ENCODE assay signal across 8 cellular contexts in the genomic region with DNA sequence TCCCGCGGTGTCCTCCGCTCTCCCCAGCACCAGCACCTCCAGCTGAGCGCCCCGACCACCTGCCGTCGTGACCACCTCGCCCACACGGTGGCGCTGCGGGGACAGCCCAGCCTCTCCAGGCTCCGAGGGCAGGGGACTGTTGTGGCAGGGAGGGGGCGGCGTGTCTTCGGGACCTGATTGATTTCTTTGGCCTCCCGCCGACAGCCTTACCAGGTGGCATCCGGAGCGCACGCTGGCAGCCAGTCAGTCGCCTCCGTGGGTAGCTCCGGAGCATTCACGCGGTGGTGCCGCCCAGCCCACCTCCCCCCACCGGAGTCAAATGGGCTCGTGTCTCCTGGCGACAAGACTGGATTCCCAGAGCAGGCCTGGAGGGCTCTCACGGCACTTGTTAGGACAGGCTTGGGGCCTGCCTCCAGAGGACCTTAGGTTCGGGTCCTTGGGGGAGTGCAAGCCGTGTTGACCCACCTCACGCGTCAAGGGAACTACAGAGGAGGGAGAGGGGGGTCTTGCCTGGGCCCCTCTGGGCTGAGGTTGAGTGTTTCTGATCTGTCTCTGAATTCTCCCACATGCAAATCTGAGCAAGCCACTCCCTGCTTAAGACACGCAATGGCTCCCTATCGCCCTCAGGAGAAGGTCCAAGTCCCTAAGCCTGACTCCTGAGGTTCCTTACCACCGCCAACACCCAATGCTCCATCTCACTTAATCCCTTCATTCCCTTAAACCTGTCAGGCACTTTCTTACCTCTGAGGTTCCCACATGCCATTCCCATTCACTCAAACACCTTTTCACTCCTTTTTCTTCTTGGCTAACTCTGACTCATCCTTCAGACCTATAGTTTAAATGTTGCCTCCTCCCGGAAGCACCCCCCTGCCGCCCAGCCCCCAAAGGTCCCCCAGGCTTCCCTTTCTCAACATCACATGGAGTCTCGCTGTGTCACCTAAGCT. TPM values are rescaled to one million over a fixed set of nuclear protein-coding genes. Genes with fewer than 3 reads are reported as not detected.
A peak's percentile ranks its signal among the peaks of the same experiment; 100 is the strongest.
DNase-seq lines count a peak whose midpoint lies in the region; ATAC-seq, FAIRE-seq and TF ChIP-seq lines count a peak whose summit lies in the region.

No MANE protein-coding gene starts in this region.

- H3K27me3 ChIP-seq in Loucy (ENCODE audit: insufficient read depth, low read length, poor library complexity, severe bottlenecking) (no peaks in the 10 kb centered on the region), ovary (no peaks in the 10 kb centered on the region), thoracic aorta (replicated peaks; ENCODE audit: insufficient read depth) (no peaks in the 10 kb centered on the region)

- in situ Hi-C loops in SK-MEL-5 (cut with HindIII; ENCODE audit: low pct_unique_long_range_greater_than_20kb, low sequenced_read_pairs), result no loop called here

- no peaks in the 10 kb centered on the region for H3F3A ChIP-seq in Loucy (ENCODE audit: low read depth)

- H3K9me3 ChIP-seq in Loucy (ENCODE audit: insufficient read depth, low read depth, low read length) (no peaks in the 10 kb centered on the region), ovary (no peaks in the 10 kb centered on the region), thoracic aorta (no peaks in the 10 kb centered on the region)

- no peak for DNase-seq in AG09319 (ENCODE audit: extremely low read depth, low read depth)
- peak; percentile 70 for DNase-seq in GM19239 (ENCODE audit: insufficient read length, low spot score)
- peak; percentile 76 for DNase-seq in SK-MEL-5 (ENCODE audit: low read depth, low spot score)
- peak; percentile 70 for DNase-seq in activated naive CD4-positive, alpha-beta T cell treated with Interleukin-2 at 50 U/mL for 16 hours
- peak; percentile 94 for DNase-seq in glutamatergic neuron
- peak; percentile 78 to 89 (median 85) for DNase-seq in ovary
- DNase-seq in thoracic aorta (ENCODE audit: low spot score), result peak; percentile 47

- no peak overlapping the region for H3K9ac ChIP-seq in Loucy (ENCODE audit: low read depth, low read length, poor library complexity, severe bottlenecking)

- peaks cover 10% of the 10 kb centered on the region for H3K4me1 ChIP-seq in Loucy (ENCODE audit: insufficient read depth, low read length, poor library complexity, severe bottlenecking)
- no peaks in the 10 kb centered on the region for H3K4me1 ChIP-seq in ovary (ENCODE audit: insufficient read depth)
- H3K4me1 ChIP-seq in thoracic aorta (ENCODE audit: control insufficient read depth in 1 of 2, low read depth in 2 of 2), result peaks cover 4 to 21% of the 10 kb centered on the region in 2 donors

- H3K36me3 Mint-ChIP-seq in glutamatergic neuron (ENCODE audit: unreplicated experiment), result no peaks in the 10 kb centered on the region

- ATAC-seq in thoracic aorta (ENCODE audit: insufficient number of reproducible peaks, low FRiP score, low read depth), result no peak

- peak; percentile 83 for TF ChIP-seq CTCF in AG09319 (IDR thresholded peaks at IDR 0.05; ENCODE audit: low read depth, low read length)
- peak; percentile 76 for TF ChIP-seq CTCF in Loucy (conservative IDR thresholded peaks at IDR 0.05; ENCODE audit: low read length)
- peak; percentile 91 for TF ChIP-seq CTCF in glutamatergic neuron (IDR thresholded peaks at IDR 0.05; ENCODE audit: partially characterized antibody, unreplicated experiment)
- TF ChIP-seq CTCF in ovary (IDR thresholded peaks at IDR 0.05), result peak; percentile 85 to 95 (median 94)
- TF ChIP-seq CTCF in thoracic aorta (IDR thresholded peaks at IDR 0.05), result peak; percentile 97

- no peaks in the 10 kb centered on the region for H3K79me2 ChIP-seq in Loucy (ENCODE audit: insufficient read depth, low read length)

- H2AFZ ChIP-seq in Loucy (ENCODE audit: low read length), result no peak overlapping the region

- peak; percentile 80 for FAIRE-seq in GM19239 (lab: Jason Lieb, UNC)

- H3K27ac Mint-ChIP-seq in glutamatergic neuron (ENCODE audit: unreplicated experiment), result no peak overlapping the region

- TF ChIP-seq POLR2A in ovary (IDR thresholded peaks at IDR 0.05), result no peak

- H3K36me3 ChIP-seq in Loucy (ENCODE audit: insufficient read depth, low read length) (no peaks in the 10 kb centered on the region), ovary (no peaks in the 10 kb centered on the region), thoracic aorta (no peaks in the 10 kb centered on the region)

- H3K4me1 Mint-ChIP-seq in glutamatergic neuron (ENCODE audit: low read depth, unreplicated experiment), result peaks cover 2% of the 10 kb centered on the region

- peak overlapping the region; percentile 60 for H3K4me3 Mint-ChIP-seq in glutamatergic neuron (ENCODE audit: unreplicated experiment)

- no peaks in the 10 kb centered on the region for H4K20me1 ChIP-seq in Loucy (ENCODE audit: insufficient read depth, low read length, poor library complexity, severe bottlenecking)

- peaks cover 3% of the 10 kb centered on the region for H3K9me3 Mint-ChIP-seq in glutamatergic neuron (ENCODE audit: unreplicated experiment)

- H3K27me3 Mint-ChIP-seq in glutamatergic neuron (ENCODE audit: unreplicated experiment), result peaks cover 16% of the 10 kb centered on the region

- intact Hi-C loops in ovary (cut with DNase I), result loop anchor here in 3 of 4 donors (2.0 to 10.0 kb wide), 6 partner anchors 54 to 456 kb away; no protein-coding TSS in a partner anchor

- H3K27ac ChIP-seq in ovary (no peak overlapping the region), thoracic aorta (no peak overlapping the region)

- peak overlapping the region; percentile 48 for H3K4me2 ChIP-seq in Loucy (ENCODE audit: low read depth, low read length, poor library complexity, severe bottlenecking)

- H3K9me2 ChIP-seq in Loucy (replicated peaks; ENCODE audit: low read depth, low read length), result no peaks in the 10 kb centered on the region

- peak overlapping the region; percentile 2 for H3K4me3 ChIP-seq in Loucy (ENCODE audit: low read length, poor library complexity, severe bottlenecking)
- H3K4me3 ChIP-seq in ovary, result peak overlapping the region; percentile 16
- H3K4me3 ChIP-seq in thoracic aorta, result peak overlapping the region; percentile 65

- no peak for TF ChIP-seq EP300 in ovary (IDR thresholded peaks at IDR 0.05)

- whole genome bisulfite sequencing in ovary, 3 donors, result 17 to 20% (median 19%) methylated on average over 35 to 40 of the region's 40 CpGs

RNA-seq across cellular contexts. Expression of gene GGTA1, which starts 51.2 kb away (rescaled TPM):
- total RNA-seq in SK-MEL-5 (2014; rRNA removed; shearing (Covaris generic)), result not detected in 2 replicates
- not detected in 2 replicates for polyA plus RNA-seq in SK-MEL-5 (2015; cell fraction: cytosol; rRNA removed)
- polyA plus RNA-seq in SK-MEL-5 (2015; cell fraction: nucleus; rRNA removed), result not detected in 2 replicates
- total RNA-seq in glutamatergic neuron (ENCODE audit: unreplicated experiment) (not detected), ovary (1 to 10 TPM in 6 of 7 donors, under 1 TPM in 1; 0.38 to 3.2 (median 2.2) TPM), thoracic aorta (100 to 1,000 TPM in 1 of 2 donors, 10 to 100 TPM in 1; 55.1 to 102 TPM)
- 10 to 100 TPM in 1 of 2 donors, 1 to 10 TPM in 1; 3.7 to 33.1 TPM for polyA plus RNA-seq in ovary

Comparison
In these comparisons a context has a peak if more than half of its experiments do, and no peak if none do; other contexts are left out.
1. H3K4me3 ChIP-seq: peak in every context shown above with its lines; median percentile 65 in thoracic aorta; 16 in ovary; 2 in Loucy.
2. RNA of gene GGTA1, which starts 51.2 kb away (total RNA-seq): 55.1 to 102 TPM in thoracic aorta; 0.38 to 3.2 TPM in ovary, not detected in SK-MEL-5 and not detected in glutamatergic neuron (single experiment); every median in the first group is over 10 times any median in the second.
3. Peak in every context shown above with its lines, with median percentiles within 50 percentile points of each other: CTCF ChIP-seq.